10 cellular contexts compared by ENCODE assay signal in genomic region chr9:94908041-94908563, GRCh38.
DNase-seq lines count a peak whose midpoint lies in the region; ATAC-seq, FAIRE-seq and TF ChIP-seq lines count a peak whose summit lies in the region.
"Had no signal": no experiment of that assay in that cellular context is flagged by ENCODE, and none has a peak within 500 bp of the region (broad histone marks: within the 10 kb centered on the region; RNA-seq: fewer than 3 reads in every experiment).

No MANE protein-coding gene starts in this region.

- H3K4me3 ChIP-seq in A549 = no peak overlapping the region
- H3K4me3 ChIP-seq in SJCRH30 = no peak overlapping the region
- no peak overlapping the region for H3K4me3 ChIP-seq in gastroesophageal sphincter
- H3K4me3 ChIP-seq in pancreas = no peak overlapping the region

- POLR2A ChIA-PET in A549 (lab: Yijun Ruan, JAX) = interaction anchor here (0.5 to 8.5 kb wide), 14 partner anchors 13 to 239 kb away, joined by 3 to 93 read pairs (median 7); no protein-coding TSS in a partner anchor

- DNase-seq in A549 (ENCODE audit: low read depth in 1 of 2, low spot score in 1 of 2) = peak in 1 of 2 experiments; percentile 83
- peak in 1 of 2 experiments; percentile 62 for DNase-seq in SJCRH30
- no peak for DNase-seq in pancreas
- no peak for DNase-seq in NCI-H1436 (lab: John Stamatoyannopoulos, UW)
- DNase-seq in NCI-H69 (lab: John Stamatoyannopoulos, UW) = no peak
- no peak for DNase-seq in urothelium cell line (ENCODE audit: low spot score)
- no peak for DNase-seq in cerebellum (ENCODE audit: low spot score)
- DNase-seq: NCI-H2081 treated with DMSO at 0.1 percent for 48 hours had no signal

- H3K4me1 ChIP-seq in A549 = peaks cover 96% of the 10 kb centered on the region
- peaks cover 37% of the 10 kb centered on the region for H3K4me1 ChIP-seq in SJCRH30
- H3K4me1 ChIP-seq in gastroesophageal sphincter = peaks cover 0 to 29% (median 15%) of the 10 kb centered on the region in 3 donors
- peaks cover 1 to 14% (median 7%) of the 10 kb centered on the region in 3 donors for H3K4me1 ChIP-seq in pancreas

- CTCF ChIA-PET in A549 (lab: Yijun Ruan, JAX) = interaction anchor here (0.8 to 3.6 kb wide), 10 partner anchors 25 to 227 kb away, joined by 3 to 23 read pairs (median 4); no protein-coding TSS in a partner anchor

- 6% methylated on average over 9 of the region's 9 CpGs for WGBS in A549 (ENCODE audit: missing lambda C conversion rate)
- 35 to 36% methylated on average over 8 to 9 of the region's 9 CpGs for WGBS in gastroesophageal sphincter (ENCODE audit: low coverage in 1 of 2), 2 donors
- 80 to 86% methylated on average over 9 of the region's 9 CpGs for WGBS in pancreas, 2 donors

- H3K4me2 ChIP-seq in A549 = peak overlapping the region; percentile 89

- H3K9me3 ChIP-seq in A549 (no peaks in the 10 kb centered on the region), SJCRH30 (replicated peaks) (no peaks in the 10 kb centered on the region), gastroesophageal sphincter (no peaks in the 10 kb centered on the region), pancreas (no peaks in the 10 kb centered on the region)

- peak in 1 of 2 experiments; percentile 9; a peak in 3 of 5 replicates for TF ChIP-seq RAD21 in A549 (conservative IDR thresholded peaks at IDR 0.05 in 1 of 2, IDR thresholded peaks at IDR 0.05 in 1 of 2)

- no peaks in the 10 kb centered on the region for H3K27me3 ChIP-seq in SJCRH30
- no peaks in the 10 kb centered on the region for H3K27me3 ChIP-seq in gastroesophageal sphincter
- no peaks in the 10 kb centered on the region for H3K27me3 ChIP-seq in pancreas

- ATAC-seq in A549 (peak in 1 of 2 experiments; percentile 15; a peak in 3 of 6 replicates), gastroesophageal sphincter (peak; percentile 26), pancreas (peak in 2 of 4 donors; percentile 5 to 17)
- ATAC-seq: activated CD4-positive, CD25-positive, alpha-beta regulatory T cell treated with anti-CD3 and anti-CD28 coated beads, Interleukin-2, amount 50 U/mL, for 24 hours had no signal

- no peak for FAIRE-seq in A549 (lab: Jason Lieb, UNC)
- no peak for FAIRE-seq in pancreas (lab: Jason Lieb, UNC)
- no peak for FAIRE-seq in urothelium cell line (lab: Jason Lieb, UNC)

- TF ChIP-seq EP300 in A549 (IDR thresholded peaks at IDR 0.05) (peak; percentile 61 to 76; a peak in 2 of 5 replicates), gastroesophageal sphincter (IDR thresholded peaks at IDR 0.05) (no peak)

- H3K36me3 ChIP-seq in SJCRH30 (no peaks in the 10 kb centered on the region), gastroesophageal sphincter (no peaks in the 10 kb centered on the region), pancreas (no peaks in the 10 kb centered on the region)

- no peak for TF ChIP-seq POLR2A in A549 (IDR thresholded peaks at IDR 0.05; ENCODE audit: low read length)
- TF ChIP-seq POLR2A in gastroesophageal sphincter (IDR thresholded peaks at IDR 0.05) = no peak

- TF ChIP-seq CTCF in A549 (IDR thresholded peaks at IDR 0.05) = no peak
- TF ChIP-seq CTCF in gastroesophageal sphincter (IDR thresholded peaks at IDR 0.05) = no peak
- TF ChIP-seq CTCF in pancreas (IDR thresholded peaks at IDR 0.05) = no peak

- H3K27ac ChIP-seq in A549 = peak overlapping the region; percentile 97 to 99
- H3K27ac ChIP-seq in SJCRH30 = peak overlapping the region; percentile 24
- peak overlapping the region; percentile 71 to 77 (median 74) for H3K27ac ChIP-seq in gastroesophageal sphincter
- peak overlapping the region; percentile 30 to 75 (median 50) for H3K27ac ChIP-seq in pancreas

- intact Hi-C loops in pancreas (cut with DNase I) = no loop called here

TF ChIP-seq in A549, 52 proteins besides CTCF, POLR2A, EP300 and RAD21:
- TF ChIP-seq KDM5A (IDR thresholded peaks at IDR 0.05) = no peak
- TF ChIP-seq ESRRA (IDR thresholded peaks at IDR 0.05; ENCODE audit: borderline replicate concordance, low read length) = no peak
- peak; percentile 40; the same call in 1 of the 2 replicates for TF ChIP-seq GATA3 (IDR thresholded peaks at IDR 0.05; ENCODE audit: borderline replicate concordance)
- no peak for TF ChIP-seq FOSB (CRISPR knock-in tag; IDR thresholded peaks at IDR 0.05)
- TF ChIP-seq HMGXB4 (CRISPR knock-in tag; IDR thresholded peaks at IDR 0.05; ENCODE audit: borderline replicate concordance) = peak; percentile 39; the same call in 1 of the 2 replicates
- TF ChIP-seq NFE2L2 (conservative IDR thresholded peaks at IDR 0.05; ENCODE audit: low read length) = no peak
- TF ChIP-seq RFX5 (IDR thresholded peaks at IDR 0.05) = no peak
- TF ChIP-seq MAFK (IDR thresholded peaks at IDR 0.05; ENCODE audit: partially characterized antibody) = no peak
- no peak for TF ChIP-seq CBX8 (IDR thresholded peaks at IDR 0.05)
- no peak for TF ChIP-seq REST (IDR thresholded peaks at IDR 0.05)
- TF ChIP-seq POLR2AphosphoS2 (conservative IDR thresholded peaks at IDR 0.05; ENCODE audit: low read length) = no peak
- TF ChIP-seq NPAS2 (CRISPR knock-in tag; IDR thresholded peaks at IDR 0.05; ENCODE audit: borderline replicate concordance) = no peak
- TF ChIP-seq E2F6 (IDR thresholded peaks at IDR 0.05; ENCODE audit: borderline replicate concordance, low read depth) = 0 out of 2 replicates have a peak, but pooled peaks have one; percentile 2
- TF ChIP-seq SREBF2 (IDR thresholded peaks at IDR 0.05) = no peak
- TF ChIP-seq ZFP36 (IDR thresholded peaks at IDR 0.05; ENCODE audit: borderline replicate concordance, partially characterized antibody) = no peak
- TF ChIP-seq HEYL (CRISPR knock-in tag; IDR thresholded peaks at IDR 0.05) = no peak
- TF ChIP-seq ZSCAN20 (CRISPR knock-in tag; IDR thresholded peaks at IDR 0.05) = peak; percentile 56; the same call in 1 of the 2 replicates
- peak; percentile 47 for TF ChIP-seq ZNF302 (CRISPR knock-in tag; IDR thresholded peaks at IDR 0.05)
- TF ChIP-seq TP53 (CRISPR knock-in tag; IDR thresholded peaks at IDR 0.05) = no peak; the same call in none of the 2 replicates
- no peak for TF ChIP-seq PBX3 (IDR thresholded peaks at IDR 0.05)
- no peak for TF ChIP-seq NR3C1 (IDR thresholded peaks at IDR 0.05)
- peak in 1 of 2 experiments; percentile 74; a peak in 2 of 4 replicates for TF ChIP-seq CEBPB (IDR thresholded peaks at IDR 0.05)
TF ChIP-seq in A549: peak in this region for 6.

Comparison
In these comparisons a context has a peak if more than half of its experiments do, and no peak if none do; other contexts are left out.
1. H3K27ac ChIP-seq: peak in every context shown above with its lines; median percentile 98 in A549; 74 in gastroesophageal sphincter; 50 in pancreas; 24 in SJCRH30.